ENCODE assay signal across 8 cellular contexts in genomic region chr14:35534884-35535793, GRCh38. TPM values are rescaled to one million over a fixed set of nuclear protein-coding genes. Genes with fewer than 3 reads are reported as not detected.
DNase-seq lines count a peak whose midpoint lies in the region; ATAC-seq and TF ChIP-seq lines count a peak whose summit lies in the region.

No MANE protein-coding gene starts in this region.

- H3K4me1 ChIP-seq in mesodermal cell (ENCODE audit: control insufficient read depth, insufficient read depth, low read length, poor library complexity, severe bottlenecking): peaks cover 15% of the 10 kb centered on the region

- no peaks in the 10 kb centered on the region for H3K9me3 Mint-ChIP-seq in HFFc6
- H3K9me3 Mint-ChIP-seq in effector memory CD8-positive, alpha-beta T cell: no peaks in the 10 kb centered on the region
- H3K9me3 Mint-ChIP-seq in stimulated activated effector memory CD8-positive, alpha-beta T cell treated with anti-CD3 and anti-CD28 coated beads, Interleukin-12 subunit alpha, Interleukin-12 subunit beta, amount 100 ng/mL, for 72 hours: no peaks in the 10 kb centered on the region

- no peak overlapping the region for H3K27ac Mint-ChIP-seq in HFFc6
- no peak overlapping the region for H3K27ac Mint-ChIP-seq in effector memory CD8-positive, alpha-beta T cell
- no peak overlapping the region for H3K27ac Mint-ChIP-seq in stimulated activated effector memory CD8-positive, alpha-beta T cell treated with anti-CD3 and anti-CD28 coated beads, Interleukin-12 subunit alpha, Interleukin-12 subunit beta, amount 100 ng/mL, for 72 hours

- no peaks in the 10 kb centered on the region for H3K9me3 ChIP-seq in mesodermal cell (ENCODE audit: control insufficient read depth, low read length)

- peaks cover 13% of the 10 kb centered on the region for H3K4me1 Mint-ChIP-seq in HFFc6 (ENCODE audit: low read depth)
- peaks cover 5 to 6% of the 10 kb centered on the region in 2 donors for H3K4me1 Mint-ChIP-seq in effector memory CD8-positive, alpha-beta T cell (ENCODE audit: low read depth in 2 of 2)
- H3K4me1 Mint-ChIP-seq in stimulated activated effector memory CD8-positive, alpha-beta T cell treated with anti-CD3 and anti-CD28 coated beads, Interleukin-12 subunit alpha, Interleukin-12 subunit beta, amount 100 ng/mL, for 72 hours: peaks cover 10% of the 10 kb centered on the region

- H3K36me3 ChIP-seq in mesodermal cell (ENCODE audit: control insufficient read depth, insufficient read depth, low read length): no peaks in the 10 kb centered on the region

- peak; percentile 88 for ATAC-seq in effector memory CD8-positive, alpha-beta T cell (replicated peaks)
- peak; percentile 88 for ATAC-seq in stimulated activated effector memory CD8-positive, alpha-beta T cell treated with anti-CD3 and anti-CD28 coated beads, Interleukin-12 subunit alpha, Interleukin-12 subunit beta, amount 100 ng/mL, for 72 hours

- no peak for TF ChIP-seq CTCF in GM12865 (IDR thresholded peaks at IDR 0.05; ENCODE audit: insufficient read depth, low read depth, low read length, missing control alignments)
- no peak for TF ChIP-seq CTCF in HFFc6 (IDR thresholded peaks at IDR 0.05)

- DNase-seq in GM12865 (ENCODE audit: low read depth): peak; percentile 70
- DNase-seq in HFFc6: peak; percentile 51
- DNase-seq in NCI-H2171 (lab: John Stamatoyannopoulos, UW): peak; percentile 14
- DNase-seq in activated CD8-positive, alpha-beta memory T cell treated with anti-CD3 and anti-CD28 coated beads for 48 hours (ENCODE audit: low read depth in 2 of 3, low spot score in 2 of 3): peak in 2 of 3 experiments; percentile 40 to 58
- DNase-seq in effector memory CD8-positive, alpha-beta T cell: peak; percentile 50 to 65 (median 63)
- DNase-seq in stimulated activated effector memory CD8-positive, alpha-beta T cell treated with anti-CD3 and anti-CD28 coated beads, Interleukin-12 subunit alpha, Interleukin-12 subunit beta, amount 100 ng/mL, for 72 hours (ENCODE audit: low spot score in 2 of 2): peak; percentile 67 to 85
- no peak for DNase-seq in epidermal melanocyte (ENCODE audit: insufficient read length, low spot score)

- H3K27me3 Mint-ChIP-seq in HFFc6 (ENCODE audit: insufficient read depth): peaks cover 13% of the 10 kb centered on the region
- peaks cover 28 to 47% of the 10 kb centered on the region in 2 donors for H3K27me3 Mint-ChIP-seq in effector memory CD8-positive, alpha-beta T cell

- no peaks in the 10 kb centered on the region for H3K36me3 Mint-ChIP-seq in HFFc6 (ENCODE audit: low read depth)
- H3K36me3 Mint-ChIP-seq in effector memory CD8-positive, alpha-beta T cell (ENCODE audit: insufficient read depth): peaks cover 2% of the 10 kb centered on the region
- peaks cover 11% of the 10 kb centered on the region for H3K36me3 Mint-ChIP-seq in stimulated activated effector memory CD8-positive, alpha-beta T cell treated with anti-CD3 and anti-CD28 coated beads, Interleukin-12 subunit alpha, Interleukin-12 subunit beta, amount 100 ng/mL, for 72 hours

- H3K4me3 Mint-ChIP-seq in HFFc6: peak overlapping the region; percentile 74
- peak overlapping the region; percentile 76 to 82 for H3K4me3 Mint-ChIP-seq in effector memory CD8-positive, alpha-beta T cell
- peak overlapping the region; percentile 65 for H3K4me3 Mint-ChIP-seq in stimulated activated effector memory CD8-positive, alpha-beta T cell treated with anti-CD3 and anti-CD28 coated beads, Interleukin-12 subunit alpha, Interleukin-12 subunit beta, amount 100 ng/mL, for 72 hours

- 3 to 4% methylated on average over 58 to 79 of the region's 80 CpGs for WGBS in mesodermal cell (ENCODE audit: insufficient coverage in 2 of 2), 2 experiments

- peak overlapping the region; percentile 89; the same call in 1 of the 2 replicates for H3K4me3 ChIP-seq in GM12865 (ENCODE audit: low read depth, low read length)
- H3K4me3 ChIP-seq in mesodermal cell (ENCODE audit: extremely low read depth, insufficient read depth, low read length, poor library complexity, severe bottlenecking): peak overlapping the region; percentile 43

- H3K27ac ChIP-seq in mesodermal cell (ENCODE audit: low read depth, low read length, severe bottlenecking): no peak overlapping the region

RNA-seq across cellular contexts. Expression of gene INSM2, which starts 1.2 kb away (rescaled TPM):
- total RNA-seq in HFFc6 (2021; fragmentation: NEBNext Ultra II Directional; extraction: Animal tissue kit (Norgen Biotek cat#: 25700)): not detected
- polyA plus RNA-seq in mesodermal cell (2013, experiment 1 of 2): not detected
- not detected for polyA plus RNA-seq in mesodermal cell (2013, experiment 2 of 2)
